In the genomic region with DNA sequence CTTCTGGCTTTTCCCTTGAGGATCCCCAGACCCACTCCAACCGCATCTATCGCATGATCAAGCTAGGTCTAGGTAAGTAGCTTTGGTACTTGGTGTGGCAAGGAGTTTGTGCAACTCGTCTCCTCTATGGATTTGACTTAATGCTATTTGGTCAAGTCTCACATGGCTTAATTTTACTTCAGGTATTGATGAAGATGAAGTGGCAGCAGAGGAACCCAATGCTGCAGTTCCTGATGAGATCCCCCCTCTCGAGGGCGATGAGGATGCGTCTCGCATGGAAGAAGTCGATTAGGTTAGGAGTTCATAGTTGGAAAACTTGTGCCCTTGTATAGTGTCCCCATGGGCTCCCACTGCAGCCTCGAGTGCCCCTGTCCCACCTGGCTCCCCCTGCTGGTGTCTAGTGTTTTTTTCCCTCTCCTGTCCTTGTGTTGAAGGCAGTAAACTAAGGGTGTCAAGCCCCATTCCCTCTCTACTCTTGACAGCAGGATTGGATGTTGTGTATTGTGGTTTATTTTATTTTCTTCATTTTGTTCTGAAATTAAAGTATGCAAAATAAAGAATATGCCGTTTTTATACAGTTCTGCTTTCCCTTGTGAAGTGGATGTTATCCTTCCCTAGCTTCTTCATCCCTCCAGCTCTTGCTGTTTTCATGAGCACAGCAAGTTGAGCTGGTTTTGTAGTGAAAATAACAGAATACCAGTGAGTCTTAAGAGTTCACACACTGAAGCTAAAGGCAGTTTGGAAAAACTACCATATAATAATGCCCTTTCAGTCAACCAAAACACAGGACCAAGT, we compare ENCODE assay signal across 8 cellular contexts. TPM values are rescaled to one million over a fixed set of nuclear protein-coding genes. Genes with fewer than 3 reads are reported as not detected.
DNase-seq lines count a peak whose midpoint lies in the region; ATAC-seq, FAIRE-seq and TF ChIP-seq lines count a peak whose summit lies in the region.

No MANE protein-coding gene starts in this region.

- no peak overlapping the region for H3K27ac ChIP-seq in BLaER1 treated with 17β-estradiol and CSF1 and Interleukin-3, amounts not matched to agents 10 nM and 100 nM
- H3K27ac ChIP-seq in RWPE2 (ENCODE audit: poor library complexity, severe bottlenecking): no peak overlapping the region
- H3K27ac ChIP-seq in astrocyte (ENCODE audit: low read depth, low read length): no peak overlapping the region
- H3K27ac ChIP-seq in vagina: no peak overlapping the region

- peaks cover 62% of the 10 kb centered on the region for H3K4me1 Mint-ChIP-seq in astrocyte (ENCODE audit: low read depth, unreplicated experiment)

- H3K4me3 ChIP-seq in BLaER1 treated with 17β-estradiol and CSF1 and Interleukin-3, amounts not matched to agents 10 nM and 100 nM: no peak overlapping the region; a peak in 1 of 20 replicates
- H3K4me3 ChIP-seq in RWPE2 (ENCODE audit: severe bottlenecking) (no peak overlapping the region), astrocyte (ENCODE audit: insufficient read depth, low read depth, low read length) (no peak overlapping the region), vagina (no peak overlapping the region)

- peaks cover 79 to 96% (median 89%) of the 10 kb centered on the region in 11 experiments for H4K20me1 ChIP-seq in BLaER1 treated with 17β-estradiol and CSF1 and Interleukin-3, amounts not matched to agents 10 nM and 100 nM
- H4K20me1 ChIP-seq in astrocyte (ENCODE audit: insufficient read depth, low read length): peaks cover 84% of the 10 kb centered on the region

- H3K27ac Mint-ChIP-seq in astrocyte (ENCODE audit: unreplicated experiment): peak overlapping the region; percentile 56

- peaks cover 74 to 83% (median 75%) of the 10 kb centered on the region in 11 experiments for H3K36me3 ChIP-seq in BLaER1 treated with 17β-estradiol and CSF1 and Interleukin-3, amounts not matched to agents 10 nM and 100 nM
- H3K36me3 ChIP-seq in RWPE2 (ENCODE audit: low read depth): peaks cover 76% of the 10 kb centered on the region
- peaks cover 55% of the 10 kb centered on the region for H3K36me3 ChIP-seq in astrocyte (ENCODE audit: insufficient read depth, low read length)
- H3K36me3 ChIP-seq in vagina: peaks cover 4 to 65% of the 10 kb centered on the region in 2 donors

- H3K4me1 ChIP-seq in BLaER1 treated with 17β-estradiol and CSF1 and Interleukin-3, amounts not matched to agents 10 nM and 100 nM: peaks cover 74 to 93% (median 91%) of the 10 kb centered on the region in 10 experiments
- peaks cover 14% of the 10 kb centered on the region for H3K4me1 ChIP-seq in RWPE2 (ENCODE audit: insufficient read depth, poor library complexity, severe bottlenecking)
- peaks cover 28% of the 10 kb centered on the region for H3K4me1 ChIP-seq in astrocyte (ENCODE audit: insufficient read depth, low read length)
- H3K4me1 ChIP-seq in vagina: peaks cover 42% of the 10 kb centered on the region

- peaks cover 83% of the 10 kb centered on the region for H3K79me2 ChIP-seq in astrocyte (ENCODE audit: insufficient read depth, low read length)

- H3K9me3 ChIP-seq in BLaER1 treated with 17β-estradiol and CSF1 and Interleukin-3, amounts not matched to agents 10 nM and 100 nM (replicated peaks in 1 of 11): no peaks in the 10 kb centered on the region; a peak in 1 of 22 replicates
- no peaks in the 10 kb centered on the region for H3K9me3 ChIP-seq in RWPE2 (ENCODE audit: severe bottlenecking)
- no peaks in the 10 kb centered on the region for H3K9me3 ChIP-seq in astrocyte (ENCODE audit: insufficient read depth, low read depth, low read length)
- no peaks in the 10 kb centered on the region for H3K9me3 ChIP-seq in vagina

- no peak for TF ChIP-seq POLR2A in vagina (IDR thresholded peaks at IDR 0.05)

- DNase-seq in GM13977 (ENCODE audit: low spot score) (no peak), RWPE2 (ENCODE audit: low spot score) (no peak), astrocyte (ENCODE audit: low read depth) (no peak), myocyte (ENCODE audit: low read depth) (peak; percentile 49), vagina (ENCODE audit: extremely low spot score in 2 of 2) (no peak), epidermal melanocyte (ENCODE audit: insufficient read length, low spot score) (no peak)

- H3K4me2 ChIP-seq in BLaER1 treated with 17β-estradiol and CSF1 and Interleukin-3, amounts not matched to agents 10 nM and 100 nM: peak overlapping the region; percentile 92 to 99 (median 97); a peak in 13 of 22 replicates
- peak overlapping the region; percentile 5 for H3K4me2 ChIP-seq in astrocyte (ENCODE audit: low read length)

- peak overlapping the region; percentile 72 for H3K4me3 Mint-ChIP-seq in astrocyte (ENCODE audit: unreplicated experiment)

- ATAC-seq in RWPE2 (ENCODE audit: low read depth): no peak; the same call in 2 of the 3 replicates
- ATAC-seq in GM21381 (IDR thresholded peaks at IDR 0.05; ENCODE audit: unreplicated experiment): no peak

- H3K36me3 Mint-ChIP-seq in astrocyte (ENCODE audit: low read depth, unreplicated experiment): peaks cover 37% of the 10 kb centered on the region

- no peaks in the 10 kb centered on the region for H3K9me3 Mint-ChIP-seq in astrocyte (ENCODE audit: unreplicated experiment)

- TF ChIP-seq CTCF in GM13977 (IDR thresholded peaks at IDR 0.05; ENCODE audit: extremely low read depth, insufficient read depth, missing control alignments): peak; percentile 76
- TF ChIP-seq CTCF in RWPE2 (IDR thresholded peaks at IDR 0.05; ENCODE audit: poor library complexity, severe bottlenecking): peak; percentile 71
- TF ChIP-seq CTCF in astrocyte (IDR thresholded peaks at IDR 0.05; ENCODE audit: insufficient read depth, low read depth, low read length): peak; percentile 21
- no peak for TF ChIP-seq CTCF in vagina (IDR thresholded peaks at IDR 0.05)

- H2AFZ ChIP-seq in astrocyte (ENCODE audit: low read depth, low read length): no peak overlapping the region

- H3K27me3 ChIP-seq in BLaER1 treated with 17β-estradiol and CSF1 and Interleukin-3, amounts not matched to agents 10 nM and 100 nM: no peaks in the 10 kb centered on the region
- H3K27me3 ChIP-seq in RWPE2 (ENCODE audit: insufficient read depth, poor library complexity, severe bottlenecking) (no peaks in the 10 kb centered on the region), astrocyte (ENCODE audit: insufficient read depth, low read length) (no peaks in the 10 kb centered on the region), vagina (no peaks in the 10 kb centered on the region)

- in situ Hi-C loops in GM13977 (cut with MboI; ENCODE audit: low pct_unique_long_range_greater_than_20kb, low sequenced_read_pairs, unreplicated experiment): no loop called here

- FAIRE-seq in astrocyte (lab: Jason Lieb, UNC): no peak

- H3K27me3 Mint-ChIP-seq in astrocyte (ENCODE audit: low read depth, unreplicated experiment): no peaks in the 10 kb centered on the region

- peak overlapping the region in 5 of 11 experiments; percentile 10 to 29 (median 16); a peak in 3 of 22 replicates for H3K9ac ChIP-seq in BLaER1 treated with 17β-estradiol and CSF1 and Interleukin-3, amounts not matched to agents 10 nM and 100 nM
- H3K9ac ChIP-seq in astrocyte (ENCODE audit: low read length): peak overlapping the region; percentile 18

- intact Hi-C loops in vagina (cut with DNase I): no loop called here

RNA-seq across cellular contexts. Expression of gene SLC35B2, which starts 3.8 kb away (rescaled TPM):
- total RNA-seq in astrocyte: 61.8 and 66.6 TPM in 2 replicates
- 51.4 and 55.6 TPM in 2 replicates for total RNA-seq in myocyte
- polyA plus RNA-seq in myocyte (2012): 82.4 TPM
- total RNA-seq in vagina: 19.6 TPM

RNA-seq across cellular contexts. Expression of gene HSP90AB1, which starts 6.6 kb away (rescaled TPM):
- total RNA-seq in astrocyte: 859 and 914 TPM in 2 replicates
- total RNA-seq in myocyte: 1,588 and 1,639 TPM in 2 replicates
- polyA plus RNA-seq in myocyte (2012): 942 TPM
- total RNA-seq in vagina: 463 TPM

RNA-seq across cellular contexts. Expression of gene NFKBIE, which starts 11.8 kb away (rescaled TPM):
- total RNA-seq in astrocyte (10.1 and 11.0 TPM in 2 replicates), myocyte (7.8 and 12.8 TPM in 2 replicates), vagina (17.2 TPM)
- 4.3 TPM for polyA plus RNA-seq in myocyte (2012)

RNA-seq across cellular contexts. Expression of gene TMEM151B, which starts 16.7 kb away (rescaled TPM):
- total RNA-seq in astrocyte: 0.07 and 0.09 TPM in 2 replicates
- not detected in 2 replicates for total RNA-seq in myocyte
- polyA plus RNA-seq in myocyte (2012): 0.34 TPM
- 0.49 TPM for total RNA-seq in vagina

RNA-seq across cellular contexts. Expression of gene SLC29A1, which starts 30.1 kb away (rescaled TPM):
- 14.8 and 15.3 TPM in 2 replicates for total RNA-seq in astrocyte
- 159 and 244 TPM in 2 replicates for total RNA-seq in myocyte
- 361 TPM for polyA plus RNA-seq in myocyte (2012)
- total RNA-seq in vagina: 51.1 TPM

Comparison
In these comparisons a context has a peak if more than half of its experiments do, and no peak if none do; other contexts are left out.
1. CTCF ChIP-seq: peak in GM13977 (single experiment), RWPE2 (single experiment) and astrocyte (single experiment); none in vagina (0 of 3).